22 cellular contexts compared by ENCODE assay signal in the genomic region with DNA sequence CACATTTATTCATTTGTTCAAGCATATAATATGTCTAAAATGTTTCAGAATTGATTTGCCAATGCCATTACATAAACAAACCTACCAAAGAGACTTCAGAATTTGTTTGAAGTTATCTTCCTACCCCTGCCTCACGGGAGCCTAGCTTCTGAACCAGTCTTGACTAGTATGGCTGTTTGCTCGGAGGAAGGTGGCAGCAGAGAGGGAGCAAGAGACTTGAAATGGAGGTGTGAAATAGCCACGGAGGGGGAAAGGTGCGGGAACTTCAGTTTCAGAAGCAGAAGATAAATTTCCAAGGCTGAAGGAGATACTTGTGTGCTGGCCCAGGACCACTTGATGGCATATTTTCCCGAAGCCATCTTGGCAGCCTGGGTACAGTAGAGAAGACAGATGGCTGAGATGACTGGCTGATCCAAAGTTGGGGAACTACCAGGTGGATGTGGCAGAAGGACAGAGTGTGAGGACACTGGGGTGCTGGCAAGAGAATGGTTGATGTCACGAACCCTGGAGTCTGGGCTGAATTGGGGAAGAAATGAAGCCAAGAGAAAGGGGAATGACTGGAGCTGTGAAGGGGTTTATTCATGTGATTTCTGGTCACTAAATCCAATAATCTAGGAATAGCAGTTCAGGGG. TPM values are rescaled to one million over a fixed set of nuclear protein-coding genes. Genes with fewer than 3 reads are reported as not detected.
"Had no signal": no experiment of that assay in that cellular context is flagged by ENCODE, and none has a peak within 500 bp of the region (broad histone marks: within the 10 kb centered on the region; RNA-seq: fewer than 3 reads in every experiment).

No MANE protein-coding gene starts in this region.

- H3K4me1 Mint-ChIP-seq: activated naive CD4-positive, alpha-beta T cell treated with anti-CD3 and anti-CD28 coated beads, Interleukin-2, amount 10 ng/mL, durations not matched to agents 7 days and 5 days; naive thymus-derived CD8-positive, alpha-beta T cell; neural progenitor cell had no signal

- H3K4me2 ChIP-seq: neural progenitor cell had no signal

- H3K27me3 Mint-ChIP-seq: naive thymus-derived CD8-positive, alpha-beta T cell; type B pancreatic cell had no signal

- H3K36me3 Mint-ChIP-seq: mesothelial cell of epicardium, neural progenitor cell, type B pancreatic cell had no signal

- H3K4me3 Mint-ChIP-seq: activated naive CD4-positive, alpha-beta T cell treated with anti-CD3 and anti-CD28 coated beads, Interleukin-2, amount 10 ng/mL, durations not matched to agents 7 days and 5 days; dendritic cell treated with granulocyte-macrophage colony-stimulating factor and Interleukin-4, amounts not matched to agents 40 ng/mL and 50 ng/mL, for 4 days; mesothelial cell of epicardium; naive thymus-derived CD8-positive, alpha-beta T cell; neural progenitor cell; type B pancreatic cell had no signal

- H3K27ac ChIP-seq: foreskin keratinocyte, left ventricle myocardium inferior, neural progenitor cell, spleen, thoracic aorta, vagina had no signal

- DNase-seq: activated CD4-positive, alpha-beta T cell treated with anti-CD3 and anti-CD28 coated beads for 4 hours; activated CD4-positive, alpha-beta T cell treated with anti-CD3 and anti-CD28 coated beads, Interleukin-2, amount 50 U/mL, for 48 hours; activated CD4-positive, CD25-positive, alpha-beta regulatory T cell; activated CD8-positive, alpha-beta memory T cell treated with anti-CD3 and anti-CD28 coated beads, Interleukin-2, amount 50 U/mL, for 48 hours; activated naive CD4-positive, alpha-beta T cell treated with anti-CD3 and anti-CD28 coated beads, Interleukin-2, amount 10 ng/mL, durations not matched to agents 7 days and 5 days; activated T-cell treated with anti-CD3 and anti-CD28 coated beads, Interleukin-2, amount 50 U/mL, for 48 hours; effector CD4-positive, alpha-beta T cell; foreskin keratinocyte; kidney glomerular epithelial cell; left ventricle myocardium inferior; naive thymus-derived CD8-positive, alpha-beta T cell; retina; spleen; stimulated activated CD4-positive, alpha-beta T cell treated with anti-CD3 and anti-CD28 coated beads, Interleukin-4, amount 100 ng/mL, for 1 hour; stimulated activated naive CD4-positive, alpha-beta T cell treated with Interleukin-2 at 50 U/mL for 16 hours had no signal

- H3K27me3 ChIP-seq: foreskin keratinocyte, neural progenitor cell, spleen, vagina had no signal

- H3K9me3 ChIP-seq: thoracic aorta, vagina had no signal

- H3K27ac Mint-ChIP-seq: activated naive CD4-positive, alpha-beta T cell treated with anti-CD3 and anti-CD28 coated beads, Interleukin-2, amount 10 ng/mL, durations not matched to agents 7 days and 5 days; dendritic cell treated with granulocyte-macrophage colony-stimulating factor and Interleukin-4, amounts not matched to agents 40 ng/mL and 50 ng/mL, for 4 days; mesothelial cell of epicardium; naive thymus-derived CD8-positive, alpha-beta T cell; type B pancreatic cell had no signal

- H3K36me3 ChIP-seq: left ventricle myocardium inferior, neural progenitor cell, spleen, thoracic aorta, vagina had no signal

- H3K4me1 ChIP-seq: foreskin keratinocyte, left ventricle myocardium inferior, neural progenitor cell, spleen, vagina had no signal

- H3K4me3 ChIP-seq: left ventricle myocardium inferior, neural progenitor cell, spleen, thoracic aorta, vagina had no signal

- H2AFZ ChIP-seq: neural progenitor cell had no signal

- ATAC-seq: foreskin keratinocyte; naive thymus-derived CD8-positive, alpha-beta T cell had no signal

- H3K9ac ChIP-seq: neural progenitor cell had no signal

RNA-seq across cellular contexts. Expression of a gene that starts 58.8 kb away (rescaled TPM):
- total RNA-seq: glomerular endothelial cell had no signal
